2 cellular contexts compared by ENCODE assay signal in genomic region chr15:52186651-52187486, GRCh38.
A peak's percentile ranks its signal among the peaks of the same experiment; 100 is the strongest.
TF ChIP-seq lines count a peak whose summit lies in the region.

No MANE protein-coding gene starts in this region.

TF ChIP-seq in IMR-90, 13 proteins besides CTCF, POLR2A, EP300 and RAD21:
- TF ChIP-seq BHLHE40 (IDR thresholded peaks at IDR 0.05; ENCODE audit: low read depth, low read length) (no peak), MAFK (IDR thresholded peaks at IDR 0.05; ENCODE audit: low read depth, low read length) (no peak), MAZ (IDR thresholded peaks at IDR 0.05; ENCODE audit: borderline replicate concordance, low read depth, low read length) (no peak), RFX5 (IDR thresholded peaks at IDR 0.05; ENCODE audit: low read depth, low read length) (no peak), CHD1 (IDR thresholded peaks at IDR 0.05; ENCODE audit: low read depth, low read length) (no peak), FOS (IDR thresholded peaks at IDR 0.05; ENCODE audit: low read depth, low read length) (no peak), CEBPB (IDR thresholded peaks at IDR 0.05; ENCODE audit: low read depth, low read length) (no peak), MXI1 (IDR thresholded peaks at IDR 0.05; ENCODE audit: borderline replicate concordance, low read depth, low read length) (no peak), USF2 (IDR thresholded peaks at IDR 0.05; ENCODE audit: low read depth, low read length) (no peak), NFE2L2 (IDR thresholded peaks at IDR 0.05; ENCODE audit: low read depth, low read length) (no peak), ELK1 (IDR thresholded peaks at IDR 0.05; ENCODE audit: borderline replicate concordance, low read depth, low read length) (no peak), RCOR1 (IDR thresholded peaks at IDR 0.05; ENCODE audit: insufficient replicate concordance, low read length) (no peak), SMC3 (IDR thresholded peaks at IDR 0.05; ENCODE audit: low read depth, low read length) (no peak)

TF ChIP-seq in HepG2, 621 proteins besides CTCF, POLR2A, EP300 and RAD21:
- TF ChIP-seq ZNF639 (CRISPR knock-in tag; conservative IDR thresholded peaks at IDR 0.05) (no peak), ZNF563 (CRISPR knock-in tag; IDR thresholded peaks at IDR 0.05) (no peak), DR1 (CRISPR knock-in tag; IDR thresholded peaks at IDR 0.05) (no peak), ZNF569 (CRISPR knock-in tag; IDR thresholded peaks at IDR 0.05; ENCODE audit: borderline replicate concordance) (no peak), ZNF335 (CRISPR knock-in tag; IDR thresholded peaks at IDR 0.05) (no peak), ZNF773 (CRISPR knock-in tag; IDR thresholded peaks at IDR 0.05; ENCODE audit: borderline replicate concordance) (no peak), RBM22 (optimal IDR thresholded peaks at IDR 0.05; ENCODE audit: low read length) (no peak), HMGA1 (CRISPR knock-in tag; conservative IDR thresholded peaks at IDR 0.05) (no peak), MEF2D (CRISPR knock-in tag; IDR thresholded peaks at IDR 0.05) (no peak), DNMT3B (CRISPR knock-in tag; conservative IDR thresholded peaks at IDR 0.05) (no peak), E2F2 (CRISPR knock-in tag; IDR thresholded peaks at IDR 0.05; ENCODE audit: borderline replicate concordance) (no peak), ZNF460 (CRISPR knock-in tag; IDR thresholded peaks at IDR 0.05; ENCODE audit: borderline replicate concordance) (no peak), HOXA7 (CRISPR knock-in tag; IDR thresholded peaks at IDR 0.05) (no peak), TFAP4 (IDR thresholded peaks at IDR 0.05; ENCODE audit: borderline replicate concordance, low read depth) (peak; percentile 26; the same call in 1 of the 2 replicates), NFKB2 (CRISPR knock-in tag; IDR thresholded peaks at IDR 0.05; ENCODE audit: borderline replicate concordance) (no peak), NFE2 (CRISPR knock-in tag; IDR thresholded peaks at IDR 0.05) (no peak), PITX1 (CRISPR knock-in tag; IDR thresholded peaks at IDR 0.05) (peak; percentile 49; the same call in 1 of the 2 replicates), RXRA (CRISPR knock-in tag; IDR thresholded peaks at IDR 0.05) (0 out of 2 replicates have a peak, but pooled peaks have one; percentile 22), ZNF737 (CRISPR knock-in tag; IDR thresholded peaks at IDR 0.05; ENCODE audit: borderline replicate concordance) (no peak), HNRNPK (IDR thresholded peaks at IDR 0.05; ENCODE audit: low read depth, low read length, poor library complexity, severe bottlenecking) (no peak), EEA1 (CRISPR knock-in tag; IDR thresholded peaks at IDR 0.05; ENCODE audit: borderline replicate concordance) (no peak), RBFOX2 (IDR thresholded peaks at IDR 0.05; ENCODE audit: low read depth, low read length) (no peak), ZNF280B (CRISPR knock-in tag; IDR thresholded peaks at IDR 0.05; ENCODE audit: borderline replicate concordance) (no peak)
